Comparison of ENCODE assay signal across 1 cellular context in genomic region chr7:158814637-158815036, GRCh38.
TF ChIP-seq lines count a peak whose summit lies in the region.

No MANE protein-coding gene starts in this region.

TF ChIP-seq in HepG2, 621 proteins besides CTCF, POLR2A, EP300 and RAD21:
- TF ChIP-seq TCF12 (IDR thresholded peaks at IDR 0.05) = no peak
- TF ChIP-seq TCF12 (CRISPR knock-in tag; IDR thresholded peaks at IDR 0.05) = no peak
- no peak for TF ChIP-seq ZNF780A (CRISPR knock-in tag; IDR thresholded peaks at IDR 0.05)
- TF ChIP-seq SRSF4 (IDR thresholded peaks at IDR 0.05; ENCODE audit: low read depth, low read length, poor library complexity, severe bottlenecking) = no peak
- no peak for TF ChIP-seq ZNF317 (CRISPR knock-in tag; IDR thresholded peaks at IDR 0.05)
- no peak for TF ChIP-seq ZNF558 (CRISPR knock-in tag; IDR thresholded peaks at IDR 0.05; ENCODE audit: borderline replicate concordance)
- no peak for TF ChIP-seq MAF1 (CRISPR knock-in tag; IDR thresholded peaks at IDR 0.05; ENCODE audit: borderline replicate concordance)
- no peak for TF ChIP-seq KLF13 (CRISPR knock-in tag; IDR thresholded peaks at IDR 0.05)
- TF ChIP-seq ZSCAN31 (CRISPR knock-in tag; IDR thresholded peaks at IDR 0.05; ENCODE audit: low read depth) = no peak
- no peak for TF ChIP-seq TEF (CRISPR knock-in tag; IDR thresholded peaks at IDR 0.05)
- no peak for TF ChIP-seq XBP1 (CRISPR knock-in tag; IDR thresholded peaks at IDR 0.05)
- no peak for TF ChIP-seq SMAD3 (CRISPR knock-in tag; IDR thresholded peaks at IDR 0.05)
- no peak for TF ChIP-seq ZFP82 (CRISPR knock-in tag; IDR thresholded peaks at IDR 0.05; ENCODE audit: borderline replicate concordance)
- TF ChIP-seq ZNF619 (CRISPR knock-in tag; IDR thresholded peaks at IDR 0.05) = no peak
- TF ChIP-seq ZNF484 (CRISPR knock-in tag; IDR thresholded peaks at IDR 0.05; ENCODE audit: borderline replicate concordance, low read depth) = no peak
- no peak for TF ChIP-seq ZNF777 (CRISPR knock-in tag; IDR thresholded peaks at IDR 0.05)
- no peak for TF ChIP-seq MTF2 (CRISPR knock-in tag; IDR thresholded peaks at IDR 0.05; ENCODE audit: borderline replicate concordance)
TF ChIP-seq in HepG2: peak in this region for 0.
